In the genomic region with DNA sequence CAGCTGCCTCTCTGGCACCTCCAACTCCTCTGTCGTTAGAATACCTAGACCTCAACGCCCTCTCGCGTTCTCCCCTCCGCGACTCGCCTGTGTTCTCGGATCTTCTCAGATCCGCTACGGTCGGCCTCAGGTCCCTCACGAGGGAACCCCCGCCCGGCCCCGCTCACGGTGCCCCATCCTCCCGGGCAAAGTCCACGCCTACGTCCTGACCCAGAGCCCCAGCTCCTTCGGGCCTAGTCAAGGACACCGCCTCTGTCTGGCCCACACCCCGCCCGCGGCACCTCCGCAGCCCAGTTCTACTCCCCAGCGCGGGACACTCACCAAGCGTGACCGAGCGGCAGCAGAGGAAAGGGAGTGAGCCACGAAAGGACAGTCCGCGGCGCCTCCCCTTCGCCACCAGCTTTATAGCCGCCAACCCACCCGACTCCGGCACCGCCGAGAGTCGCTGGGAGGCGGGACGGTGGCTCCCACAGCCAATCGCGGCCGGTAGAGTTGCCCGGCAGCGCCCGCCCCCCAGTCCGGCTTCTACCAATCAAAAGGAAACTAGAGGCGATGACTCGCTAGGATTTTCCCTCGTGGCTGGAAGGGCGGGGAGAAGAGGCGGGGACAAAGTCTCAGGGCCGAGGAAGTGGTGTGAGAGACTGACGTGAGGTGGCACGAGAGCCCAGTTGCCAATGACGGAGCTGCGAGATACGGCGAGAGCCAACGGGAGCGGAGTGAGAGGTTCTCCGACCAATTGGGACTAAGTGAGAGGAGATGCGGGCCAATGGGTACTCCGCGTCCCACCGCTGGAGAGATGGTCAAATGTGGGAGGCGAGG, we compare ENCODE assay signal across 8 cellular contexts. TPM values are rescaled to one million over a fixed set of nuclear protein-coding genes. Genes with fewer than 3 reads are reported as not detected.
DNase-seq lines count a peak whose midpoint lies in the region; ATAC-seq and TF ChIP-seq lines count a peak whose summit lies in the region.

A gene (minus strand): TSS at position 378 of the 819 bp plus-strand sequence. CDS start 14,447 bp downstream, outside the sequence.

- CTCF ChIA-PET in Calu3 (lab: Charles Lee): interaction anchor here (0.7 to 2.4 kb wide), 9 partner anchors 10 to 1944 kb away, joined by 3 to 17 read pairs (median 4); a partner anchor contains a TSS

- H4K20me1 ChIP-seq in OCI-LY1 (ENCODE audit: insufficient read depth, low read length): no peaks in the 10 kb centered on the region

- peaks cover 31% of the 10 kb centered on the region for H3K4me1 Mint-ChIP-seq in Calu3 (ENCODE audit: low read depth, unreplicated experiment)

- peak within 1 kb of the TSS; percentile 98 for H3K27ac Mint-ChIP-seq in Calu3 (ENCODE audit: unreplicated experiment)

- intact Hi-C loops in Calu3 (cut with micrococcal nuclease; ENCODE audit: unreplicated experiment): loop anchor here (2.0 kb wide), 1 partner anchor 172 kb away; no protein-coding TSS in a partner anchor

- H3K79me2 ChIP-seq in OCI-LY1 (ENCODE audit: insufficient read depth, low read length): peaks cover 49% of the 10 kb centered on the region

- H3K4me3 ChIP-seq in HUES64 (ENCODE audit: low read length): peak within 1 kb of the TSS; percentile 97
- peak within 1 kb of the TSS; percentile 81 for H3K4me3 ChIP-seq in OCI-LY1 (ENCODE audit: low read depth, low read length, poor library complexity, severe bottlenecking)

- DNase-seq in Calu3 (peak; percentile 99), mesenteric fat pad (ENCODE audit: low spot score) (peak; percentile 98)
- DNase-seq in activated CD8-positive, alpha-beta memory T cell treated with anti-CD3 and anti-CD28 coated beads, Interleukin-2, amount 50 U/mL, for 4 hours: peak; percentile 98
- peak; percentile 87 for DNase-seq in stimulated activated CD8-positive, alpha-beta memory T cell treated with anti-CD3 and anti-CD28 coated beads, Interleukin-15, amount 100 ng/mL, for 24 hours (ENCODE audit: low read depth)

- no peaks in the 10 kb centered on the region for H3K27me3 Mint-ChIP-seq in Calu3 (ENCODE audit: unreplicated experiment)

- no peaks in the 10 kb centered on the region for H3K9me3 Mint-ChIP-seq in Calu3 (ENCODE audit: low read depth, unreplicated experiment)

- in situ Hi-C loops in endometrial microvascular endothelial cells (cut with HindIII; ENCODE audit: inconsistent ontology term, low pct_unique_long_range_greater_than_20kb, low sequenced_read_pairs): no loop called here

- peak; percentile 94 for ATAC-seq in GM21447 (IDR thresholded peaks at IDR 0.05; ENCODE audit: unreplicated experiment)

- under 1% methylated on average over 70 of the region's 70 CpGs for WGBS in HUES64

- H3K4me2 ChIP-seq in OCI-LY1 (ENCODE audit: low read length): peak within 1 kb of the TSS; percentile 91

- TF ChIP-seq CTCF in Calu3 (IDR thresholded peaks at IDR 0.05; ENCODE audit: unreplicated experiment): no peak
- peak; percentile 17; the same call in 1 of the 2 replicates for TF ChIP-seq CTCF in OCI-LY1 (IDR thresholded peaks at IDR 0.05; ENCODE audit: low read length)

- H3K9ac ChIP-seq in HUES64 (ENCODE audit: low read depth, low read length): peak within 1 kb of the TSS; percentile 79
- peak within 1 kb of the TSS; percentile 77 for H3K9ac ChIP-seq in OCI-LY1 (ENCODE audit: low read length)

- H3K4me1 ChIP-seq in HUES64 (ENCODE audit: insufficient read depth, low read length) (peaks cover 44% of the 10 kb centered on the region), OCI-LY1 (ENCODE audit: insufficient read depth, low read length, severe bottlenecking) (peaks cover 53% of the 10 kb centered on the region)

- peaks cover 29% of the 10 kb centered on the region for H3K36me3 ChIP-seq in HUES64 (ENCODE audit: insufficient read depth, low read length)
- H3K36me3 ChIP-seq in OCI-LY1 (ENCODE audit: insufficient read depth, low read length): peaks cover 40% of the 10 kb centered on the region

- H3K27me3 ChIP-seq in HUES64 (ENCODE audit: insufficient read depth, low read length): no peaks in the 10 kb centered on the region
- H3K27me3 ChIP-seq in OCI-LY1 (ENCODE audit: insufficient read depth, low read length): no peaks in the 10 kb centered on the region

- H3K9me3 ChIP-seq in HUES64 (ENCODE audit: insufficient read depth, low read depth, low read length): no peaks in the 10 kb centered on the region
- H3K9me3 ChIP-seq in OCI-LY1 (ENCODE audit: low read length): no peaks in the 10 kb centered on the region

- H3K27ac ChIP-seq in HUES64 (ENCODE audit: low read depth, low read length) (peak within 1 kb of the TSS; percentile 77), OCI-LY1 (ENCODE audit: low read depth, low read length, poor library complexity, severe bottlenecking) (peak within 1 kb of the TSS; percentile 88)

- peak within 1 kb of the TSS; percentile 8 for H2AFZ ChIP-seq in OCI-LY1 (ENCODE audit: low read length)

- H3K36me3 Mint-ChIP-seq in Calu3 (ENCODE audit: insufficient read depth, unreplicated experiment): peaks cover 74% of the 10 kb centered on the region

- H3K9me2 ChIP-seq in OCI-LY1 (ENCODE audit: low read depth, low read length): no peaks in the 10 kb centered on the region

- no TSS peak for BruUV-seq in Calu3 (replicated peaks; lab: Mats Ljungman, UMichigan)

- H3K4me3 Mint-ChIP-seq in Calu3 (ENCODE audit: low read depth, unreplicated experiment): peak within 1 kb of the TSS; percentile 99

- H3F3A ChIP-seq in OCI-LY1 (ENCODE audit: insufficient read depth, low read length): no peaks in the 10 kb centered on the region

RNA-seq across cellular contexts. Expression of the gene that starts here (rescaled TPM):
- total RNA-seq in Calu3 (2022) (249 and 263 TPM in 2 replicates), endometrial microvascular endothelial cells (ENCODE audit: inconsistent ontology term) (11.4 TPM), mesenteric fat pad (33.7 TPM)
- polyA plus RNA-seq in HUES64 (2013, experiment 1 of 2): 283 TPM
- 373 TPM for polyA plus RNA-seq in HUES64 (2013, experiment 2 of 2)

Comparison
In these comparisons a context has a peak if more than half of its experiments do, and no peak if none do; other contexts are left out.
1. Peak in every context shown above with its lines: DNase-seq, ATAC-seq, H3K4me3 ChIP-seq and H3K27ac ChIP-seq.